In the genomic region with DNA sequence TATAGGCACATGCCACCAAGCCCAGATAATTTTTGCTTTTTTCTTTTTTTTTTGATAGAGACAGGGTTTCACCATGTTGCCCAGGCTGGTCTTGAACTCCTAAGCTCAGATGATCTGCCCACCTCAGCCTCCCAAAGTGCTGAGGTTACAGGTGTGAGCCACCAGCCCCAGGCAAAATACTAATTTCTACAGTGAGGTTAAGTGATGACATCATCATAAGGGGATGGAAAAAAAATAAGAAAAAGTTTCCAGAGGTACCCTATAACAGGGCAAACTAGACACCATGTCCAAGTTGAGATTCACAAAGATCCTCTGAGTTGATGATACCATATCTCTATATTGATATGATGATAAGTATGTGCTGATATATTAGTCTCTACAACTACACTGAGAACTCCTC, we compare ENCODE assay signal across 19 cellular contexts.
DNase-seq lines count a peak whose midpoint lies in the region; ATAC-seq, FAIRE-seq and TF ChIP-seq lines count a peak whose summit lies in the region.
"Had no signal": no experiment of that assay in that cellular context is flagged by ENCODE, and none has a peak within 500 bp of the region (broad histone marks: within the 10 kb centered on the region; RNA-seq: fewer than 3 reads in every experiment).

No MANE protein-coding gene starts in this region.

- TF ChIP-seq EP300 in HepG2 (IDR thresholded peaks at IDR 0.05; ENCODE audit: low read depth in 2 of 2, low read length in 2 of 2): no peak
- no peak for TF ChIP-seq EP300 in HepG2 (CRISPR knock-in tag; IDR thresholded peaks at IDR 0.05; ENCODE audit: borderline replicate concordance)
- TF ChIP-seq EP300 in GM12878 (IDR thresholded peaks at IDR 0.05; ENCODE audit: borderline replicate concordance in 1 of 2, control insufficient read depth in 1 of 2, low read depth in 2 of 2, low read length in 2 of 2): no peak

- no peak for TF ChIP-seq CTCF in HepG2 (CRISPR knock-in tag; IDR thresholded peaks at IDR 0.05)
- TF ChIP-seq CTCF in right lobe of liver (IDR thresholded peaks at IDR 0.05): no peak
- no peak for TF ChIP-seq CTCF in GM12878 (IDR thresholded peaks at IDR 0.05 in 2 of 3, conservative IDR thresholded peaks at IDR 0.05 in 1 of 3; ENCODE audit: control insufficient read depth in 2 of 3, extremely low read depth in 1 of 3, insufficient read depth in 1 of 3, low read depth in 3 of 3, low read length in 3 of 3)
- TF ChIP-seq CTCF in kidney (IDR thresholded peaks at IDR 0.05; ENCODE audit: borderline replicate concordance, extremely low read depth, insufficient read depth): no peak
- TF ChIP-seq CTCF in GM13976 (IDR thresholded peaks at IDR 0.05; ENCODE audit: borderline replicate concordance, control extremely low read depth, extremely low read depth, insufficient read depth, missing control alignments): no peak

- H3K79me2 ChIP-seq in HepG2 (ENCODE audit: insufficient read depth, low read length): no peaks in the 10 kb centered on the region
- no peaks in the 10 kb centered on the region for H3K79me2 ChIP-seq in GM12878 (ENCODE audit: control insufficient read depth, insufficient read depth, low read length)

- POLR2A ChIA-PET in HepG2 (lab: Yijun Ruan, JAX): no interaction called here
- POLR2A ChIA-PET in GM12878 (lab: Charles Lee): no interaction called here

- in situ Hi-C loops in HepG2 (cut with HindIII; ENCODE audit: extremely low pct_ligation_motif_present, low pct_unique_long_range_greater_than_20kb) (no loop called here), GM12878 (cut with MboI) (no loop called here), GM13976 (cut with MboI; ENCODE audit: low sequenced_read_pairs, unreplicated experiment) (no loop called here)

- DNase-seq in HepG2 (ENCODE audit: low spot score): no peak
- no peak for DNase-seq in right lobe of liver
- DNase-seq in GM12878 (ENCODE audit: low read depth, low spot score): no peak
- no peak for DNase-seq in kidney
- no peak for DNase-seq in GM13976 (ENCODE audit: low spot score)
- DNase-seq: AML-193; Caco-2; Calu3; CD4-positive, alpha-beta T cell; CD8-positive, alpha-beta T cell; DMS79 treated with DMSO at 0.1 percent for 48 hours; GF-D8 had no signal

- H3K27ac ChIP-seq in HepG2 (ENCODE audit: extremely low read length, insufficient read depth, low read length) (no peak overlapping the region), right lobe of liver (no peak overlapping the region), GM12878 (ENCODE audit: control insufficient read depth, insufficient read depth) (no peak overlapping the region), kidney (ENCODE audit: low read depth in 2 of 2, low read length in 2 of 2) (no peak overlapping the region)
- H3K27ac ChIP-seq: 22Rv1; A549; BLaER1 treated with 17β-estradiol and CSF1 and Interleukin-3, amounts not matched to agents 10 nM and 100 nM; C4-2B had no signal

- H3K4me2 ChIP-seq in HepG2 (ENCODE audit: low read depth, low read length) (no peak overlapping the region), GM12878 (ENCODE audit: control insufficient read depth, insufficient read depth) (no peak overlapping the region)
- H3K4me2 ChIP-seq: A549; BLaER1 treated with 17β-estradiol and CSF1 and Interleukin-3, amounts not matched to agents 10 nM and 100 nM had no signal

- H3K36me3 ChIP-seq in HepG2 (replicated peaks in 1 of 2; ENCODE audit: control insufficient read depth in 1 of 2, insufficient read depth in 2 of 2, low read length in 2 of 2) (no peaks in the 10 kb centered on the region), right lobe of liver (no peaks in the 10 kb centered on the region), GM12878 (ENCODE audit: control insufficient read depth in 2 of 2, insufficient read depth in 2 of 2, low read length in 1 of 2) (no peaks in the 10 kb centered on the region), kidney (ENCODE audit: control insufficient read depth in 1 of 2, insufficient read depth in 2 of 2, low read length in 2 of 2) (no peaks in the 10 kb centered on the region)
- H3K36me3 ChIP-seq: BLaER1 treated with 17β-estradiol and CSF1 and Interleukin-3, amounts not matched to agents 10 nM and 100 nM had no signal

- TF ChIP-seq POLR2A in HepG2 (IDR thresholded peaks at IDR 0.05; ENCODE audit: insufficient read depth in 1 of 2, low read depth in 2 of 2, low read length in 2 of 2) (no peak), right lobe of liver (IDR thresholded peaks at IDR 0.05) (no peak), GM12878 (IDR thresholded peaks at IDR 0.05; ENCODE audit: low read depth, low read length) (no peak)

- H2AFZ ChIP-seq in HepG2 (ENCODE audit: low read length) (no peak overlapping the region), GM12878 (ENCODE audit: control insufficient read depth, low read depth, low read length) (no peak overlapping the region)

- ATAC-seq in HepG2 (no peak), right lobe of liver (no peak), GM12878 (no peak)
- ATAC-seq: A549; CD8-positive, alpha-beta T cell had no signal

- no TSS peak for BruUV-seq in HepG2 (replicated peaks; lab: Mats Ljungman, UMichigan)
- BruUV-seq in GM12878 (replicated peaks; lab: Mats Ljungman, UMichigan): no TSS peak

- H3K9me3 ChIP-seq in HepG2 (ENCODE audit: low read length) (no peaks in the 10 kb centered on the region), right lobe of liver (no peaks in the 10 kb centered on the region), GM12878 (replicated peaks; ENCODE audit: control insufficient read depth, insufficient read depth, low read length) (no peaks in the 10 kb centered on the region; the same call in 2 of the 3 replicates), kidney (ENCODE audit: control insufficient read depth in 1 of 2, low read length in 2 of 2) (no peaks in the 10 kb centered on the region)
- H3K9me3 ChIP-seq: A549, Caco-2 had no signal

- intact Hi-C loops in HepG2 (cut with micrococcal nuclease; ENCODE audit: unreplicated experiment) (no loop called here), right lobe of liver (cut with DNase I) (no loop called here), GM12878 (cut with micrococcal nuclease; ENCODE audit: unreplicated experiment) (no loop called here), kidney (cut with DNase I) (no loop called here)

- H3K27me3 ChIP-seq in HepG2 (ENCODE audit: control insufficient read depth in 1 of 2, insufficient read depth in 2 of 2, low read length in 2 of 2) (no peaks in the 10 kb centered on the region; a peak in 1 of 5 replicates), right lobe of liver (no peaks in the 10 kb centered on the region), GM12878 (replicated peaks in 1 of 2; ENCODE audit: control insufficient read depth in 2 of 2, insufficient read depth in 2 of 2, low read length in 1 of 2) (no peaks in the 10 kb centered on the region)
- H3K27me3 ChIP-seq: BLaER1 treated with 17β-estradiol and CSF1 and Interleukin-3, amounts not matched to agents 10 nM and 100 nM had no signal

- no peaks in the 10 kb centered on the region for H4K20me1 ChIP-seq in HepG2 (ENCODE audit: insufficient read depth, low read length)
- no peaks in the 10 kb centered on the region for H4K20me1 ChIP-seq in GM12878 (ENCODE audit: control insufficient read depth, insufficient read depth)
- H4K20me1 ChIP-seq: BLaER1 treated with 17β-estradiol and CSF1 and Interleukin-3, amounts not matched to agents 10 nM and 100 nM had no signal

- no peaks in the 10 kb centered on the region for H3K4me1 ChIP-seq in HepG2 (ENCODE audit: insufficient read depth, low read length)
- H3K4me1 ChIP-seq in right lobe of liver: no peaks in the 10 kb centered on the region
- no peaks in the 10 kb centered on the region for H3K4me1 ChIP-seq in GM12878 (ENCODE audit: control insufficient read depth, insufficient read depth, low read length)
- no peaks in the 10 kb centered on the region for H3K4me1 ChIP-seq in kidney (ENCODE audit: control insufficient read depth in 1 of 2, insufficient read depth in 1 of 2, low read depth in 1 of 2, low read length in 2 of 2)
- H3K4me1 ChIP-seq: A549; BLaER1 treated with 17β-estradiol and CSF1 and Interleukin-3, amounts not matched to agents 10 nM and 100 nM; Caco-2 had no signal

- H3K4me3 ChIP-seq in HepG2 (replicated peaks in 1 of 3; ENCODE audit: insufficient read depth in 1 of 3, low read depth in 2 of 3, low read length in 3 of 3): no peak overlapping the region
- H3K4me3 ChIP-seq in right lobe of liver: no peak overlapping the region
- no peak overlapping the region for H3K4me3 ChIP-seq in GM12878
- no peak overlapping the region for H3K4me3 ChIP-seq in kidney (ENCODE audit: low read length in 2 of 2)
- H3K4me3 ChIP-seq: A549; BLaER1 treated with 17β-estradiol and CSF1 and Interleukin-3, amounts not matched to agents 10 nM and 100 nM had no signal

- CTCF ChIA-PET in HepG2 (lab: Yijun Ruan, JAX; ENCODE audit: low intra/inter-chr PET ratio, low total read pairs): no interaction called here
- CTCF ChIA-PET in GM12878 (lab: Yijun Ruan, JAX): no interaction called here

- RAD21 ChIA-PET in GM12878 (lab: Charles Lee; ENCODE audit: unreplicated experiment): no interaction called here

- no peak for FAIRE-seq in HepG2 (lab: Jason Lieb, UNC)
- no peak for FAIRE-seq in GM12878 (lab: Jason Lieb, UNC)
- no peak for FAIRE-seq in kidney (lab: Jason Lieb, UNC)
- FAIRE-seq: A549, G401.6, GM12892, GM19239 had no signal

- SMC1A ChIA-PET in GM12878 (lab: Charles Lee; ENCODE audit: uncharacterized antibody, unreplicated experiment): interaction anchor here (1.2 kb wide), 1 partner anchor 129 kb away, joined by 3 read pairs; no protein-coding TSS in a partner anchor

- H3K9ac ChIP-seq in HepG2 (ENCODE audit: insufficient read depth, low read depth, low read length) (no peak overlapping the region), GM12878 (ENCODE audit: control insufficient read depth, insufficient read depth, low read length) (no peak overlapping the region), kidney (ENCODE audit: low read length in 2 of 2) (no peak overlapping the region)
- H3K9ac ChIP-seq: BLaER1 treated with 17β-estradiol and CSF1 and Interleukin-3, amounts not matched to agents 10 nM and 100 nM had no signal

- TF ChIP-seq RAD21 in HepG2 (CRISPR knock-in tag; IDR thresholded peaks at IDR 0.05) (no peak), GM12878 (IDR thresholded peaks at IDR 0.05; ENCODE audit: insufficient read depth, low read depth, low read length) (no peak)

TF ChIP-seq in GM12878, 131 proteins besides CTCF, POLR2A, EP300 and RAD21 (continues in another document):
- TF ChIP-seq SREBF1 (IDR thresholded peaks at IDR 0.05; ENCODE audit: low read length): no peak
